1 cellular context compared by ENCODE assay signal in genomic region chr19:1445185-1445931, GRCh38.
TF ChIP-seq lines count a peak whose summit lies in the region.

No MANE protein-coding gene starts in this region.

TF ChIP-seq in K562, 482 proteins besides CTCF, POLR2A, EP300 and RAD21 (continued from another document and continues in another):
- TF ChIP-seq REST (CRISPR knock-in tag; IDR thresholded peaks at IDR 0.05; ENCODE audit: low read depth) (peak; percentile 82), FOXK2 (conservative IDR thresholded peaks at IDR 0.05 in 1 of 2, IDR thresholded peaks at IDR 0.05 in 1 of 2; ENCODE audit: low read depth in 2 of 2) (no peak), PCBP1 (IDR thresholded peaks at IDR 0.05; ENCODE audit: low read depth, low read length, poor library complexity, severe bottlenecking) (peak; percentile 70), STAG1 (CRISPR knock-in tag; IDR thresholded peaks at IDR 0.05; ENCODE audit: borderline replicate concordance) (peak; percentile 45; the same call in 1 of the 2 replicates), PHB (CRISPR knock-in tag; IDR thresholded peaks at IDR 0.05) (no peak), U2AF1 (optimal IDR thresholded peaks at IDR 0.05; ENCODE audit: low read depth, low read length) (peak; percentile 90), TARDBP (IDR thresholded peaks at IDR 0.05) (peak; percentile 32; the same call in 1 of the 2 replicates), ZBTB17 (CRISPR knock-in tag; IDR thresholded peaks at IDR 0.05) (no peak), CHD1 (IDR thresholded peaks at IDR 0.05; ENCODE audit: low read length) (no peak), ZSCAN29 (IDR thresholded peaks at IDR 0.05) (0 out of 2 replicates have a peak, but pooled peaks have one; percentile 17), ZNF778 (CRISPR knock-in tag; IDR thresholded peaks at IDR 0.05) (no peak), RREB1 (CRISPR knock-in tag; IDR thresholded peaks at IDR 0.05) (0 out of 2 replicates have a peak, but pooled peaks have one; percentile 35), POLR2G (IDR thresholded peaks at IDR 0.05; ENCODE audit: low read depth, low read length) (peak; percentile 35), MBD2 (IDR thresholded peaks at IDR 0.05; ENCODE audit: borderline replicate concordance, low read depth) (no peak), ZHX1 (conservative IDR thresholded peaks at IDR 0.05; ENCODE audit: low read length) (no peak), SOX6 (IDR thresholded peaks at IDR 0.05) (peak; percentile 9; the same call in 1 of the 2 replicates), HDAC1 (IDR thresholded peaks at IDR 0.05) (peak in 1 of 2 experiments; percentile 51; a peak in 2 of 4 replicates), ZNF280A (IDR thresholded peaks at IDR 0.05; ENCODE audit: low read depth, partially characterized antibody) (no peak), ZBTB7A (IDR thresholded peaks at IDR 0.05; ENCODE audit: borderline replicate concordance, control insufficient read depth, low read depth, low read length) (peak; percentile 72), ARID4B (CRISPR knock-in tag; IDR thresholded peaks at IDR 0.05) (peak; percentile 83), ZBED1 (IDR thresholded peaks at IDR 0.05) (no peak), SMC3 (conservative IDR thresholded peaks at IDR 0.05; ENCODE audit: insufficient read depth, low read depth, low read length) (peak; percentile 45; the same call in 1 of the 2 replicates), SAFB (IDR thresholded peaks at IDR 0.05; ENCODE audit: borderline replicate concordance, low read depth, low read length) (peak; percentile 87), PRPF4 (IDR thresholded peaks at IDR 0.05; ENCODE audit: insufficient read depth, low read depth, low read length, poor library complexity, severe bottlenecking) (no peak), ATF7 (IDR thresholded peaks at IDR 0.05) (peak; percentile 50; the same call in 1 of the 2 replicates), ADNP (tag; IDR thresholded peaks at IDR 0.05) (peak; percentile 69; the same call in 1 of the 2 replicates), HNRNPL (IDR thresholded peaks at IDR 0.05; ENCODE audit: low read depth, low read length) (peak; percentile 63; the same call in 1 of the 2 replicates)
- TF ChIP-seq, protein P1, sequence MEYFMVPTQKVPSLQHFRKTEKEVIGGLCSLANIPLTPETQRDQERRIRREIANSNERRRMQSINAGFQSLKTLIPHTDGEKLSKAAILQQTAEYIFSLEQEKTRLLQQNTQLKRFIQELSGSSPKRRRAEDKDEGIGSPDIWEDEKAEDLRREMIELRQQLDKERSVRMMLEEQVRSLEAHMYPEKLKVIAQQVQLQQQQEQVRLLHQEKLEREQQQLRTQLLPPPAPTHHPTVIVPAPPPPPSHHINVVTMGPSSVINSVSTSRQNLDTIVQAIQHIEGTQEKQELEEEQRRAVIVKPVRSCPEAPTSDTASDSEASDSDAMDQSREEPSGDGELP (CRISPR knock-in tag; IDR thresholded peaks at IDR 0.05; ENCODE audit: borderline replicate concordance), result peak; percentile 60
- TF ChIP-seq, protein P2, sequence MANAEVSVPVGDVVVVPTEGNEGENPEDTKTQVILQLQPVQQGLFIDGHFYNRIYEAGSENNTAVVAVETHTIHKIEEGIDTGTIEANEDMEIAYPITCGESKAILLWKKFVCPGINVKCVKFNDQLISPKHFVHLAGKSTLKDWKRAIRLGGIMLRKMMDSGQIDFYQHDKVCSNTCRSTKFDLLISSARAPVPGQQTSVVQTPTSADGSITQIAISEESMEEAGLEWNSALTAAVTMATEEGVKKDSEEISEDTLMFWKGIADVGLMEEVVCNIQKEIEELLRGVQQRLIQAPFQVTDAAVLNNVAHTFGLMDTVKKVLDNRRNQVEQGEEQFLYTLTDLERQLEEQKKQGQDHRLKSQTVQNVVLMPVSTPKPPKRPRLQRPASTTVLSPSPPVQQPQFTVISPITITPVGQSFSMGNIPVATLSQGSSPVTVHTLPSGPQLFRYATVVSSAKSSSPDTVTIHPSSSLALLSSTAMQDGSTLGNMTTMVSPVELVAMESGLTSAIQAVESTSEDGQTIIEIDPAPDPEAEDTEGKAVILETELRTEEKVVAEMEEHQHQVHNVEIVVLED (CRISPR knock-in tag; IDR thresholded peaks at IDR 0.05), result 0 out of 2 replicates have a peak, but pooled peaks have one; percentile 13
- TF ChIP-seq, protein P3, sequence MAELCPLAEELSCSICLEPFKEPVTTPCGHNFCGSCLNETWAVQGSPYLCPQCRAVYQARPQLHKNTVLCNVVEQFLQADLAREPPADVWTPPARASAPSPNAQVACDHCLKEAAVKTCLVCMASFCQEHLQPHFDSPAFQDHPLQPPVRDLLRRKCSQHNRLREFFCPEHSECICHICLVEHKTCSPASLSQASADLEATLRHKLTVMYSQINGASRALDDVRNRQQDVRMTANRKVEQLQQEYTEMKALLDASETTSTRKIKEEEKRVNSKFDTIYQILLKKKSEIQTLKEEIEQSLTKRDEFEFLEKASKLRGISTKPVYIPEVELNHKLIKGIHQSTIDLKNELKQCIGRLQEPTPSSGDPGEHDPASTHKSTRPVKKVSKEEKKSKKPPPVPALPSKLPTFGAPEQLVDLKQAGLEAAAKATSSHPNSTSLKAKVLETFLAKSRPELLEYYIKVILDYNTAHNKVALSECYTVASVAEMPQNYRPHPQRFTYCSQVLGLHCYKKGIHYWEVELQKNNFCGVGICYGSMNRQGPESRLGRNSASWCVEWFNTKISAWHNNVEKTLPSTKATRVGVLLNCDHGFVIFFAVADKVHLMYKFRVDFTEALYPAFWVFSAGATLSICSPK (IDR thresholded peaks at IDR 0.05; ENCODE audit: borderline replicate concordance), result no peak
